15 cellular contexts compared by ENCODE assay signal in genomic region chr18:11655605-11655932, GRCh38. TPM values are rescaled to one million over a fixed set of nuclear protein-coding genes. Genes with fewer than 3 reads are reported as not detected.
DNase-seq lines count a peak whose midpoint lies in the region; ATAC-seq and TF ChIP-seq lines count a peak whose summit lies in the region.
"Had no signal": no experiment of that assay in that cellular context is flagged by ENCODE, and none has a peak within 500 bp of the region (broad histone marks: within the 10 kb centered on the region; RNA-seq: fewer than 3 reads in every experiment).

No MANE protein-coding gene starts in this region.

- H3K4me2 ChIP-seq in mammary epithelial cell (ENCODE audit: insufficient read depth, low read depth, low read length): peak overlapping the region; percentile 68
- H3K4me2 ChIP-seq in neural cell (ENCODE audit: low read length): no peak overlapping the region

- 64% methylated on average over 5 of the region's 5 CpGs for WGBS in mammary epithelial cell (ENCODE audit: low coverage, missing lambda C conversion rate)

- no peak overlapping the region for H3K9ac ChIP-seq in HUES48 (ENCODE audit: low read depth, low read length)
- no peak overlapping the region for H3K9ac ChIP-seq in mammary epithelial cell (ENCODE audit: insufficient read depth, low read length)
- no peak overlapping the region for H3K9ac ChIP-seq in neural cell (ENCODE audit: low read length)

- H3K27ac ChIP-seq in ACC112 (ENCODE audit: low read depth, low read length): no peak overlapping the region
- H3K27ac ChIP-seq in HUES48 (ENCODE audit: low read depth, low read length): no peak overlapping the region
- H3K27ac ChIP-seq in mammary epithelial cell (ENCODE audit: insufficient read depth, low read depth, low read length): no peak overlapping the region
- H3K27ac ChIP-seq in neural cell (ENCODE audit: low read length): no peak overlapping the region
- H3K27ac ChIP-seq: heart right ventricle, SK-N-MC had no signal

- no TSS peak for BruUV-seq in mammary epithelial cell (replicated peaks; lab: Mats Ljungman, UMichigan)

- H3K79me2 ChIP-seq in ACC112 (ENCODE audit: control insufficient read depth, insufficient read depth, low read length, unreplicated experiment) (no peaks in the 10 kb centered on the region), mammary epithelial cell (ENCODE audit: insufficient read depth, low read length) (no peaks in the 10 kb centered on the region), neural cell (replicated peaks; ENCODE audit: insufficient read depth, low read length) (no peaks in the 10 kb centered on the region)

- TF ChIP-seq CTCF in mammary epithelial cell (conservative IDR thresholded peaks at IDR 0.05 in 1 of 2, IDR thresholded peaks at IDR 0.05 in 1 of 2; ENCODE audit: extremely low read depth in 1 of 2, insufficient read depth in 1 of 2, low read depth in 1 of 2, low read length in 2 of 2): no peak
- TF ChIP-seq CTCF in neural cell (IDR thresholded peaks at IDR 0.05; ENCODE audit: poor library complexity, severe bottlenecking): peak; percentile 22

- DNase-seq in mammary epithelial cell: no peak
- no peak for DNase-seq in GDM1 (lab: John Stamatoyannopoulos, UW)
- DNase-seq in NCI-H345 (lab: John Stamatoyannopoulos, UW): no peak
- DNase-seq in stimulated activated CD4-positive, alpha-beta T cell treated with anti-CD3 and anti-CD28 coated beads, Interleukin-4, amount 100 ng/mL, for 4 hours: no peak

- CTCF ChIA-PET in mammary epithelial cell (lab: Charles Lee; ENCODE audit: low non-redundant PET): interaction anchor here (0.5 to 2.4 kb wide), 5 partner anchors 11 to 216 kb away, joined by 3 to 43 read pairs (median 3); no protein-coding TSS in a partner anchor

- dilution Hi-C loops in mammary epithelial cell (cut with HindIII; ENCODE audit: low sequenced_read_pairs): no loop called here

- H3K4me3 ChIP-seq in ACC112 (ENCODE audit: low read depth, low read length) (peak overlapping the region; percentile 6; the same call in 1 of the 2 replicates), HUES48 (ENCODE audit: low read depth, low read length) (peak overlapping the region; percentile 36; the same call in 1 of the 2 replicates), mammary epithelial cell (replicated peaks in 1 of 3; ENCODE audit: insufficient read depth in 1 of 3, low read depth in 2 of 3, low read length in 3 of 3) (no peak overlapping the region), neural cell (ENCODE audit: low read length) (no peak overlapping the region)
- H3K4me3 ChIP-seq: heart right ventricle, SK-N-MC had no signal

- no peaks in the 10 kb centered on the region for H4K20me1 ChIP-seq in mammary epithelial cell (ENCODE audit: insufficient read depth, low read length)
- no peaks in the 10 kb centered on the region for H4K20me1 ChIP-seq in neural cell (ENCODE audit: insufficient read depth)

- H2AFZ ChIP-seq in ACC112 (ENCODE audit: low read length, unreplicated experiment) (no peak overlapping the region), mammary epithelial cell (ENCODE audit: low read depth, low read length) (no peak overlapping the region), neural cell (ENCODE audit: low read depth, low read length) (no peak overlapping the region)

- H3K36me3 ChIP-seq in ACC112 (ENCODE audit: insufficient read depth, low read length) (no peaks in the 10 kb centered on the region), HUES48 (ENCODE audit: control insufficient read depth, insufficient read depth, low read length) (no peaks in the 10 kb centered on the region), mammary epithelial cell (ENCODE audit: insufficient read depth, low read length) (no peaks in the 10 kb centered on the region), neural cell (ENCODE audit: insufficient read depth, low read length) (no peaks in the 10 kb centered on the region)
- H3K36me3 ChIP-seq: heart right ventricle had no signal

- H3K4me1 ChIP-seq in ACC112 (ENCODE audit: control insufficient read depth, insufficient read depth, low read length, unreplicated experiment) (no peaks in the 10 kb centered on the region), HUES48 (ENCODE audit: control insufficient read depth, insufficient read depth, low read length) (no peaks in the 10 kb centered on the region), mammary epithelial cell (ENCODE audit: insufficient read depth, low read length) (peaks cover 31% of the 10 kb centered on the region)

- in situ Hi-C loops in mammary epithelial cell (cut with MboI; ENCODE audit: low sequenced_read_pairs in 2 of 2): loop anchor here (5.0 to 25.0 kb wide), 4 partner anchors 72 to 382 kb away; partner anchors contain the start of gene CHMP1B (in 1 of the 2)

- H3K27me3 ChIP-seq in ACC112 (ENCODE audit: insufficient read depth, low read length) (peaks cover 70% of the 10 kb centered on the region), HUES48 (ENCODE audit: control insufficient read depth, insufficient read depth, low read length) (peaks cover 9% of the 10 kb centered on the region), mammary epithelial cell (ENCODE audit: insufficient read depth, low read length) (no peaks in the 10 kb centered on the region), neural cell (ENCODE audit: insufficient read depth, low read depth, low read length) (no peaks in the 10 kb centered on the region)

- intact Hi-C loops in mammary epithelial cell (cut with micrococcal nuclease): loop anchor here (1.0 to 10.0 kb wide), 7 partner anchors 34 to 339 kb away; partner anchors contain the start of genes GNAL and MPPE1

- H3K9me3 ChIP-seq in HUES48 (ENCODE audit: control insufficient read depth, insufficient read depth, low read length) (no peaks in the 10 kb centered on the region), mammary epithelial cell (replicated peaks; ENCODE audit: insufficient read depth, low read length) (no peaks in the 10 kb centered on the region), neural cell (ENCODE audit: low read length) (no peaks in the 10 kb centered on the region)
- H3K9me3 ChIP-seq: heart right ventricle had no signal

- TF ChIP-seq EP300 in neural cell (conservative IDR thresholded peaks at IDR 0.05; ENCODE audit: poor library complexity, severe bottlenecking): no peak

- H3K9me2 ChIP-seq in neural cell (ENCODE audit: insufficient read depth, low read length): no peaks in the 10 kb centered on the region

- H3F3A ChIP-seq in neural cell (ENCODE audit: insufficient read depth, low read length, poor library complexity, severe bottlenecking): no peaks in the 10 kb centered on the region

- ATAC-seq in HG03432 (IDR thresholded peaks at IDR 0.05; ENCODE audit: unreplicated experiment): no peak

- no peak for TF ChIP-seq RAD21 in neural cell (conservative IDR thresholded peaks at IDR 0.05)

TF ChIP-seq in neural cell, 6 proteins besides CTCF, POLR2A, EP300 and RAD21:
- peak; percentile 10 for TF ChIP-seq SMC3 (conservative IDR thresholded peaks at IDR 0.05; ENCODE audit: poor library complexity)
- TF ChIP-seq POLR2AphosphoS5 (IDR thresholded peaks at IDR 0.05): no peak

RNA-seq across cellular contexts. Expression of gene GNAL, which starts 33.5 kb away (rescaled TPM):
- 10 to 100 TPM; 35.0 to 40.8 TPM for total RNA-seq in mammary epithelial cell
- 19.5 TPM for polyA plus RNA-seq in mammary epithelial cell
- polyA minus RNA-seq in mammary epithelial cell: 108 TPM
- 16.7 and 17.3 TPM in 2 replicates for polyA plus RNA-seq in neural cell
- polyA minus RNA-seq in neural cell: 31.2 and 53.3 TPM in 2 replicates

RNA-seq across cellular contexts. Expression of gene SLC35G4, which starts 46.2 kb away (rescaled TPM):
- total RNA-seq in mammary epithelial cell: not detected
- polyA plus RNA-seq in mammary epithelial cell: not detected
- polyA minus RNA-seq in mammary epithelial cell: not detected
- polyA plus RNA-seq in neural cell: not detected in 2 replicates
- not detected in 2 replicates for polyA minus RNA-seq in neural cell
- total RNA-seq: activated CD8-positive, alpha-beta memory T cell treated with anti-CD3 and anti-CD28 coated beads for 36 hours; aorta; esophagus mucosa; heart right ventricle; left cardiac atrium; right cardiac atrium had no signal
- polyA plus RNA-seq: aorta, heart right ventricle, right cardiac atrium had no signal

Comparison
In these comparisons a context has a peak if more than half of its experiments do, and no peak if none do; other contexts are left out.
1. H3K4me3 ChIP-seq: peak in ACC112 (single experiment) and HUES48 (single experiment); none in mammary epithelial cell (0 of 3) and neural cell (single experiment).